Comparison of ENCODE assay signal across 7 cellular contexts in genomic region chr1:146701320-146701719, GRCh38.
DNase-seq lines count a peak whose midpoint lies in the region; FAIRE-seq and TF ChIP-seq lines count a peak whose summit lies in the region.
"Not testable (repeated sequence)": the region's sequence is repeated elsewhere in the genome, so short reads cannot be mapped to it uniquely, and the experiment has no call there.

No MANE protein-coding gene starts in this region.

- H3K4me3 Mint-ChIP-seq in astrocyte (ENCODE audit: unreplicated experiment); mesothelial cell of epicardium: not testable (repeated sequence)

- H4K91ac ChIP-seq in H1 (replicated peaks; ENCODE audit: insufficient read length, low read length): not testable (repeated sequence)

- H3K27me3 ChIP-seq in PC-9 (ENCODE audit: insufficient read depth, low read depth); astrocyte (ENCODE audit: insufficient read depth, low read length); H1 (replicated peaks in 1 of 4; ENCODE audit: control insufficient read depth in 3 of 4, extremely low read depth in 1 of 4, insufficient read depth in 3 of 4, low read length in 3 of 4): not testable (repeated sequence)

- WGBS in H1 (ENCODE audit: extremely low coverage in 1 of 2, insufficient coverage in 1 of 2, insufficient read length in 1 of 2, insufficient replicate concordance in 2 of 2, low coverage in 1 of 2, low lambda C conversion rate in 2 of 2, missing lambda C conversion rate in 1 of 2), 2 experiments: no CpG with 5 or more reads among the region's 1 CpG

- H2BK15ac ChIP-seq in H1 (ENCODE audit: low read length): not testable (repeated sequence)

- not testable (repeated sequence) for H3K27me3 Mint-ChIP-seq in astrocyte (ENCODE audit: low read depth, unreplicated experiment); mesothelial cell of epicardium (ENCODE audit: low read depth)

- not testable (repeated sequence) for H3K23ac ChIP-seq in H1 (ENCODE audit: insufficient read length)

- H2AK5ac ChIP-seq in H1 (ENCODE audit: low read depth, low read length): not testable (repeated sequence)

- intact Hi-C loops in PC-9 (cut with micrococcal nuclease; ENCODE audit: unreplicated experiment): not testable (repeated sequence)

- not testable (repeated sequence) for H3K9me3 Mint-ChIP-seq in astrocyte (ENCODE audit: unreplicated experiment); mesothelial cell of epicardium

- H2BK12ac ChIP-seq in H1 (ENCODE audit: low read depth, low read length): not testable (repeated sequence)

- H3K27ac Mint-ChIP-seq in astrocyte (ENCODE audit: unreplicated experiment): peak overlapping the region; percentile 34
- H3K27ac Mint-ChIP-seq in mesothelial cell of epicardium: peak overlapping the region; percentile 89

- not testable (repeated sequence) for H3K14ac ChIP-seq in H1 (ENCODE audit: insufficient read length)

- not testable (repeated sequence) for H2BK5ac ChIP-seq in H1 (ENCODE audit: low read depth, low read length)

- H2BK120ac ChIP-seq in H1 (replicated peaks; ENCODE audit: low read depth, low read length): not testable (repeated sequence)

- not testable (repeated sequence) for H3K36me3 ChIP-seq in PC-9 (ENCODE audit: low read depth); astrocyte (ENCODE audit: insufficient read depth, low read length); H1 (ENCODE audit: control insufficient read depth in 2 of 4, insufficient read depth in 4 of 4, low read length in 3 of 4)

- not testable (repeated sequence) for H3K4ac ChIP-seq in H1 (replicated peaks; ENCODE audit: insufficient read length, low read depth, low read length)

- not testable (repeated sequence) for H3K9ac ChIP-seq in astrocyte (ENCODE audit: low read length); H1 (replicated peaks in 1 of 4; ENCODE audit: extremely low read depth in 1 of 4, low read depth in 3 of 4, low read length in 3 of 4)

- not testable (repeated sequence) for H3F3A ChIP-seq in PC-9 (ENCODE audit: insufficient read depth, low read depth)

- not testable (repeated sequence) for H3K9me3 ChIP-seq in PC-9 (ENCODE audit: insufficient read depth, low read depth); astrocyte (ENCODE audit: insufficient read depth, low read depth, low read length); H1 (ENCODE audit: insufficient read depth in 2 of 2, low read depth in 1 of 2, low read length in 1 of 2)

- BruUV-seq in PC-9 (replicated peaks; lab: Mats Ljungman, UMichigan): not testable (repeated sequence)

- not testable (repeated sequence) for H3K18ac ChIP-seq in H1 (ENCODE audit: extremely low read depth, low read length)

- FAIRE-seq in astrocyte (lab: Jason Lieb, UNC); H1 (lab: Jason Lieb, UNC): not testable (repeated sequence)

- not testable (repeated sequence) for H3K79me1 ChIP-seq in H1 (ENCODE audit: low read depth, low read length)

- TF ChIP-seq CTCF in PC-9 (conservative IDR thresholded peaks at IDR 0.05); astrocyte (IDR thresholded peaks at IDR 0.05; ENCODE audit: insufficient read depth, low read depth, low read length); H1 (IDR thresholded peaks at IDR 0.05; ENCODE audit: control extremely low read depth in 1 of 3, insufficient read depth in 1 of 3, low read depth in 1 of 3, low read length in 3 of 3); mesothelial cell of epicardium (IDR thresholded peaks at IDR 0.05; ENCODE audit: unreplicated experiment): not testable (repeated sequence)

- not testable (repeated sequence) for H4K5ac ChIP-seq in H1 (ENCODE audit: insufficient read length, low read depth, low read length)

- not testable (repeated sequence) for H3K23me2 ChIP-seq in H1 (ENCODE audit: low read depth, low read length)

- CTCF ChIA-PET in PC-9 (lab: Charles Lee); H1 (lab: Charles Lee; ENCODE audit: partially characterized antibody): not testable (repeated sequence)

- not testable (repeated sequence) for H3K9me2 ChIP-seq in PC-9 (ENCODE audit: insufficient read depth)

- H4K8ac ChIP-seq in H1 (ENCODE audit: extremely low read depth, insufficient read depth, low read length): not testable (repeated sequence)

- TF ChIP-seq RAD21 in H1 (IDR thresholded peaks at IDR 0.05 in 1 of 2, conservative IDR thresholded peaks at IDR 0.05 in 1 of 2; ENCODE audit: low read depth in 2 of 2, low read length in 2 of 2): not testable (repeated sequence)

- not testable (repeated sequence) for TF ChIP-seq EP300 in H1 (IDR thresholded peaks at IDR 0.05; ENCODE audit: borderline replicate concordance in 1 of 2, low read depth in 2 of 2, low read length in 2 of 2)

- not testable (repeated sequence) for H2AFZ ChIP-seq in PC-9; astrocyte (ENCODE audit: low read depth, low read length); H1 (ENCODE audit: low read length)

- not testable (repeated sequence) for H3K4me2 ChIP-seq in PC-9; astrocyte (ENCODE audit: low read length); H1 (ENCODE audit: insufficient read depth in 1 of 2, low read depth in 2 of 2, low read length in 2 of 2)

- H3K4me1 Mint-ChIP-seq in astrocyte (ENCODE audit: low read depth, unreplicated experiment); mesothelial cell of epicardium: not testable (repeated sequence)

- H3K36me3 Mint-ChIP-seq in astrocyte (ENCODE audit: low read depth, unreplicated experiment); mesothelial cell of epicardium: not testable (repeated sequence)

- not testable (repeated sequence) for H3K56ac ChIP-seq in H1 (replicated peaks; ENCODE audit: insufficient read length, low read depth, low read length)

- not testable (repeated sequence) for H3K27ac ChIP-seq in PC-9; astrocyte (ENCODE audit: low read depth, low read length); H1 (ENCODE audit: low read depth, low read length)

- not testable (repeated sequence) for H3K4me3 ChIP-seq in PC-9; astrocyte (ENCODE audit: insufficient read depth, low read depth, low read length); H1 (ENCODE audit: extremely low read depth in 1 of 4, insufficient read depth in 2 of 4, low read depth in 3 of 4, low read length in 4 of 4)

- H3K79me2 ChIP-seq in PC-9 (ENCODE audit: low read depth); astrocyte (ENCODE audit: insufficient read depth, low read length); H1 (ENCODE audit: control insufficient read depth in 1 of 2, insufficient read depth in 2 of 2, low read length in 2 of 2): not testable (repeated sequence)

- POLR2A ChIA-PET in PC-9 (lab: Charles Lee; ENCODE audit: unreplicated experiment); H1 (lab: Charles Lee; ENCODE audit: partially characterized antibody): not testable (repeated sequence)

- not testable (repeated sequence) for H2BK20ac ChIP-seq in H1 (ENCODE audit: low read length)

- DNase-seq in EL: peak; percentile 14
- peak; percentile 68 for DNase-seq in HT1080 (ENCODE audit: low read depth)
- DNase-seq in PC-9: peak; percentile 50 to 52
- peak; percentile 68 for DNase-seq in astrocyte (ENCODE audit: low read depth)
- peak; percentile 17 to 49 for DNase-seq in H1 (ENCODE audit: low read depth in 1 of 2, low spot score in 2 of 2)
- peak; percentile 8 for DNase-seq in iris pigment epithelial cell (ENCODE audit: low read depth)
- DNase-seq in mesothelial cell of epicardium (ENCODE audit: low spot score in 2 of 2, unreplicated experiment in 2 of 2): not testable (repeated sequence)

- not testable (repeated sequence) for H4K20me1 ChIP-seq in PC-9 (ENCODE audit: insufficient read depth); astrocyte (ENCODE audit: insufficient read depth, low read length); H1 (replicated peaks in 1 of 2; ENCODE audit: control insufficient read depth in 1 of 2, insufficient read depth in 2 of 2, low read length in 2 of 2)

- H3K4me1 ChIP-seq in PC-9 (replicated peaks; ENCODE audit: insufficient read depth); astrocyte (ENCODE audit: insufficient read depth, low read length); H1 (replicated peaks in 1 of 4; ENCODE audit: control insufficient read depth in 3 of 4, insufficient read depth in 4 of 4, low read length in 3 of 4): not testable (repeated sequence)

- not testable (repeated sequence) for TF ChIP-seq POLR2A in H1 (IDR thresholded peaks at IDR 0.05; ENCODE audit: control extremely low read depth in 1 of 2, low read depth in 2 of 2, low read length in 2 of 2)

TF ChIP-seq in H1, 55 proteins besides CTCF, POLR2A, EP300 and RAD21:
- peak; percentile 62; the same call in 1 of the 2 replicates for TF ChIP-seq SRF (IDR thresholded peaks at IDR 0.05; ENCODE audit: low read depth, low read length)
